ENCODE assay signal across 17 cellular contexts in genomic region chr9:106962615-106963363, GRCh38.
DNase-seq lines count a peak whose midpoint lies in the region; ATAC-seq and TF ChIP-seq lines count a peak whose summit lies in the region.
"Had no signal": no experiment of that assay in that cellular context is flagged by ENCODE, and none has a peak within 500 bp of the region (broad histone marks: within the 10 kb centered on the region; RNA-seq: fewer than 3 reads in every experiment).

No MANE protein-coding gene starts in this region.

- 97% methylated on average over 5 to 7 of the region's 8 CpGs for WGBS in mesodermal cell (ENCODE audit: insufficient coverage in 2 of 2), 2 experiments
- WGBS in thyroid gland, 2 donors, result 60 to 61% methylated on average over 8 of the region's 8 CpGs
- WGBS in esophagus squamous epithelium, 2 donors, result 79 to 82% methylated on average over 8 of the region's 8 CpGs

- H3K4me1 ChIP-seq in mesodermal cell (ENCODE audit: control insufficient read depth, insufficient read depth, low read length, poor library complexity, severe bottlenecking) (no peaks in the 10 kb centered on the region), thyroid gland (peaks cover 27 to 35% of the 10 kb centered on the region in 2 donors), esophagus squamous epithelium (no peaks in the 10 kb centered on the region)

- intact Hi-C loops in thyroid gland (cut with DNase I), result no loop called here
- intact Hi-C loops in esophagus squamous epithelium (cut with DNase I), result no loop called here

- TF ChIP-seq POLR2A in thyroid gland (IDR thresholded peaks at IDR 0.05) (no peak), esophagus squamous epithelium (IDR thresholded peaks at IDR 0.05) (no peak)

- TF ChIP-seq CTCF in brain (conservative IDR thresholded peaks at IDR 0.05) (no peak), thyroid gland (IDR thresholded peaks at IDR 0.05) (no peak), esophagus squamous epithelium (IDR thresholded peaks at IDR 0.05) (no peak)

- ATAC-seq in stimulated activated memory B cell treated with anti-CD40 and anti-IgM and Interleukin-4, amounts not matched to agents 10 μg/mL and 1 μg/mL and 100 μg/mL, for 72 hours, result no peak
- no peak for ATAC-seq in HG02884 (IDR thresholded peaks at IDR 0.05; ENCODE audit: unreplicated experiment)
- ATAC-seq: activated CD8-positive, alpha-beta memory T cell treated with anti-CD3 and anti-CD28 coated beads, Interleukin-2, amount 10 ng/mL, durations not matched to agents 7 days and 5 days had no signal

- H3K36me3 Mint-ChIP-seq in brain, result peaks cover 85% of the 10 kb centered on the region
- H3K36me3 Mint-ChIP-seq in stimulated activated memory B cell treated with anti-CD40 and anti-IgM and Interleukin-4, amounts not matched to agents 10 μg/mL and 1 μg/mL and 100 μg/mL, for 72 hours, result no peaks in the 10 kb centered on the region
- H3K36me3 Mint-ChIP-seq: activated CD8-positive, alpha-beta memory T cell treated with anti-CD3 and anti-CD28 coated beads, Interleukin-2, amount 10 ng/mL, durations not matched to agents 7 days and 5 days; CD14-positive monocyte had no signal

- H3K27me3 Mint-ChIP-seq in brain, result no peaks in the 10 kb centered on the region
- H3K27me3 Mint-ChIP-seq in stimulated activated memory B cell treated with anti-CD40 and anti-IgM and Interleukin-4, amounts not matched to agents 10 μg/mL and 1 μg/mL and 100 μg/mL, for 72 hours, result peaks cover 11% of the 10 kb centered on the region
- H3K27me3 Mint-ChIP-seq: activated B cell treated with CpG ODN at 0.5 μM for 24 hours; activated CD8-positive, alpha-beta memory T cell treated with anti-CD3 and anti-CD28 coated beads, Interleukin-2, amount 10 ng/mL, durations not matched to agents 7 days and 5 days; central memory CD8-positive, alpha-beta T cell had no signal

- peak overlapping the region in 3 of 5 experiments; percentile 45 to 82 (median 54) for H3K27ac Mint-ChIP-seq in brain
- H3K27ac Mint-ChIP-seq in stimulated activated memory B cell treated with anti-CD40 and anti-IgM and Interleukin-4, amounts not matched to agents 10 μg/mL and 1 μg/mL and 100 μg/mL, for 72 hours, result no peak overlapping the region
- H3K27ac Mint-ChIP-seq: activated B cell treated with CpG ODN at 0.5 μM for 24 hours; activated CD8-positive, alpha-beta memory T cell treated with anti-CD3 and anti-CD28 coated beads, Interleukin-2, amount 10 ng/mL, durations not matched to agents 7 days and 5 days; CD14-positive monocyte had no signal

- no peak overlapping the region for H3K4me3 ChIP-seq in mesodermal cell (ENCODE audit: extremely low read depth, insufficient read depth, low read length, poor library complexity, severe bottlenecking)
- no peak overlapping the region for H3K4me3 ChIP-seq in thyroid gland (replicated peaks in 1 of 3)
- H3K4me3 ChIP-seq in esophagus squamous epithelium, result no peak overlapping the region
- H3K4me3 ChIP-seq: ovary had no signal

- peaks cover 37% of the 10 kb centered on the region for H3K4me1 Mint-ChIP-seq in brain
- H3K4me1 Mint-ChIP-seq in stimulated activated memory B cell treated with anti-CD40 and anti-IgM and Interleukin-4, amounts not matched to agents 10 μg/mL and 1 μg/mL and 100 μg/mL, for 72 hours, result no peaks in the 10 kb centered on the region
- H3K4me1 Mint-ChIP-seq: activated B cell treated with CpG ODN at 0.5 μM for 24 hours; CD14-positive monocyte; central memory CD8-positive, alpha-beta T cell had no signal

- H3K27ac ChIP-seq in mesodermal cell (ENCODE audit: low read depth, low read length, severe bottlenecking), result peak overlapping the region; percentile 95
- H3K27ac ChIP-seq in thyroid gland, result peak overlapping the region; percentile 68 to 88 (median 87)
- peak overlapping the region in 2 of 4 donors; percentile 25 to 53 for H3K27ac ChIP-seq in esophagus squamous epithelium
- H3K27ac ChIP-seq: ovary had no signal

- no peaks in the 10 kb centered on the region for H3K9me3 Mint-ChIP-seq in brain
- peaks cover 5% of the 10 kb centered on the region for H3K9me3 Mint-ChIP-seq in stimulated activated memory B cell treated with anti-CD40 and anti-IgM and Interleukin-4, amounts not matched to agents 10 μg/mL and 1 μg/mL and 100 μg/mL, for 72 hours
- H3K9me3 Mint-ChIP-seq: activated B cell treated with CpG ODN at 0.5 μM for 24 hours had no signal

- H3K36me3 ChIP-seq in mesodermal cell (ENCODE audit: control insufficient read depth, insufficient read depth, low read length) (peaks cover 74% of the 10 kb centered on the region), thyroid gland (no peaks in the 10 kb centered on the region), esophagus squamous epithelium (peaks cover 0 to 25% (median 0%) of the 10 kb centered on the region in 3 donors)
- H3K36me3 ChIP-seq: ovary had no signal

- no peaks in the 10 kb centered on the region for H3K9me3 ChIP-seq in mesodermal cell (ENCODE audit: control insufficient read depth, low read length)
- no peaks in the 10 kb centered on the region for H3K9me3 ChIP-seq in thyroid gland
- H3K9me3 ChIP-seq in esophagus squamous epithelium, result no peaks in the 10 kb centered on the region
- H3K9me3 ChIP-seq: ovary had no signal

- peak; percentile 13 for DNase-seq in fibroblast of peridontal ligament (ENCODE audit: extremely low read depth)
- no peak for DNase-seq in thyroid gland
- no peak for DNase-seq in NCI-H510A treated with DMSO at 0.1 percent for 48 hours (lab: John Stamatoyannopoulos, UW)
- no peak for DNase-seq in esophagus squamous epithelium (lab: John Stamatoyannopoulos, UW)
- DNase-seq: activated B cell treated with CpG ODN at 0.5 μM for 24 hours; activated CD8-positive, alpha-beta memory T cell treated with anti-CD3 and anti-CD28 coated beads, Interleukin-2, amount 10 ng/mL, durations not matched to agents 7 days and 5 days; activated naive CD4-positive, alpha-beta T cell; KBM-7; mesendoderm; NCI-H1417; ovary had no signal

- no peaks in the 10 kb centered on the region for H3K27me3 ChIP-seq in thyroid gland
- no peaks in the 10 kb centered on the region for H3K27me3 ChIP-seq in esophagus squamous epithelium
- H3K27me3 ChIP-seq: ovary had no signal

- H3K4me3 Mint-ChIP-seq in brain, result no peak overlapping the region
- H3K4me3 Mint-ChIP-seq in stimulated activated memory B cell treated with anti-CD40 and anti-IgM and Interleukin-4, amounts not matched to agents 10 μg/mL and 1 μg/mL and 100 μg/mL, for 72 hours, result no peak overlapping the region
- H3K4me3 Mint-ChIP-seq: activated B cell treated with CpG ODN at 0.5 μM for 24 hours; activated CD8-positive, alpha-beta memory T cell treated with anti-CD3 and anti-CD28 coated beads, Interleukin-2, amount 10 ng/mL, durations not matched to agents 7 days and 5 days; CD14-positive monocyte; central memory CD8-positive, alpha-beta T cell had no signal
